7 cellular contexts compared by ENCODE assay signal in genomic region chr1:51616490-51616889, GRCh38. TPM values are rescaled to one million over a fixed set of nuclear protein-coding genes. Genes with fewer than 3 reads are reported as not detected.
A peak's percentile ranks its signal among the peaks of the same experiment; 100 is the strongest.
DNase-seq lines count a peak whose midpoint lies in the region; ATAC-seq, FAIRE-seq and TF ChIP-seq lines count a peak whose summit lies in the region.

No MANE protein-coding gene starts in this region.

- H3K27me3 Mint-ChIP-seq in HFFc6 (ENCODE audit: insufficient read depth) = peaks cover 2% of the 10 kb centered on the region; the same call in 1 of the 2 replicates
- H3K27me3 Mint-ChIP-seq in activated T-helper 17 cell treated with anti-CD3 and anti-CD28 coated beads, Interleukin-2, amount 50 U/mL, for 72 hours = no peaks in the 10 kb centered on the region

- no peak for FAIRE-seq in kidney (lab: Jason Lieb, UNC)

- H3K36me3 ChIP-seq in kidney (ENCODE audit: control insufficient read depth in 1 of 2, insufficient read depth in 2 of 2, low read length in 2 of 2) (no peaks in the 10 kb centered on the region), stomach smooth muscle (ENCODE audit: control insufficient read depth in 2 of 2, insufficient read depth in 2 of 2, low read length in 2 of 2) (no peaks in the 10 kb centered on the region)

- intact Hi-C loops in kidney (cut with DNase I) = no loop called here

- no peak overlapping the region for H3K27ac Mint-ChIP-seq in HFFc6
- H3K27ac Mint-ChIP-seq in activated T-helper 17 cell treated with anti-CD3 and anti-CD28 coated beads, Interleukin-2, amount 50 U/mL, for 72 hours = no peak overlapping the region

- peaks cover 69% of the 10 kb centered on the region for H3K4me1 Mint-ChIP-seq in HFFc6 (ENCODE audit: low read depth)
- H3K4me1 Mint-ChIP-seq in activated T-helper 17 cell treated with anti-CD3 and anti-CD28 coated beads, Interleukin-2, amount 50 U/mL, for 72 hours = peaks cover 19% of the 10 kb centered on the region

- no peaks in the 10 kb centered on the region for H3K27me3 ChIP-seq in stomach smooth muscle (ENCODE audit: control insufficient read depth in 1 of 2, insufficient read depth in 2 of 2, low read length in 2 of 2)

- H3K4me3 ChIP-seq in kidney (ENCODE audit: low read length in 2 of 2) (peak overlapping the region; percentile 64 to 98), stomach smooth muscle (ENCODE audit: low read length in 2 of 2) (peak overlapping the region; percentile 88 to 97)

- no peak for ATAC-seq in activated T-helper 17 cell treated with anti-CD3 and anti-CD28 coated beads, Interleukin-2, amount 50 U/mL, for 72 hours (replicated peaks)
- ATAC-seq in GM21447 (IDR thresholded peaks at IDR 0.05; ENCODE audit: unreplicated experiment) (no peak), GM21390 (IDR thresholded peaks at IDR 0.05; ENCODE audit: unreplicated experiment) (no peak)

- H3K9me3 ChIP-seq in kidney (ENCODE audit: control insufficient read depth in 1 of 2, low read length in 2 of 2) (no peaks in the 10 kb centered on the region), stomach smooth muscle (ENCODE audit: control insufficient read depth in 2 of 2, low read length in 2 of 2) (no peaks in the 10 kb centered on the region)

- peaks cover 5% of the 10 kb centered on the region for H3K36me3 Mint-ChIP-seq in HFFc6 (ENCODE audit: low read depth)
- peaks cover 4% of the 10 kb centered on the region for H3K36me3 Mint-ChIP-seq in activated T-helper 17 cell treated with anti-CD3 and anti-CD28 coated beads, Interleukin-2, amount 50 U/mL, for 72 hours (ENCODE audit: low read depth)

- peaks cover 17% of the 10 kb centered on the region in 2 donors for H3K4me1 ChIP-seq in kidney (ENCODE audit: control insufficient read depth in 1 of 2, insufficient read depth in 1 of 2, low read depth in 1 of 2, low read length in 2 of 2)
- H3K4me1 ChIP-seq in stomach smooth muscle (ENCODE audit: control insufficient read depth, insufficient read depth, low read length) = peaks cover 10% of the 10 kb centered on the region

- H3K9ac ChIP-seq in kidney (ENCODE audit: low read length in 2 of 2) (no peak overlapping the region), stomach smooth muscle (ENCODE audit: low read length in 2 of 2) (no peak overlapping the region)

- no peak for TF ChIP-seq CTCF in HFFc6 (IDR thresholded peaks at IDR 0.05)
- TF ChIP-seq CTCF in kidney (IDR thresholded peaks at IDR 0.05; ENCODE audit: borderline replicate concordance, extremely low read depth, insufficient read depth) = no peak

- H3K27ac ChIP-seq in kidney (ENCODE audit: low read depth in 2 of 2, low read length in 2 of 2) = no peak overlapping the region
- no peak overlapping the region for H3K27ac ChIP-seq in stomach smooth muscle (ENCODE audit: low read length)

- DNase-seq in HFFc6 (no peak), kidney (no peak), KBM-7 (no peak)

- H3K9me3 Mint-ChIP-seq in HFFc6 = no peaks in the 10 kb centered on the region
- no peaks in the 10 kb centered on the region for H3K9me3 Mint-ChIP-seq in activated T-helper 17 cell treated with anti-CD3 and anti-CD28 coated beads, Interleukin-2, amount 50 U/mL, for 72 hours

- in situ Hi-C loops in KBM-7 (cut with MboI; ENCODE audit: low pct_unique_long_range_greater_than_20kb, low sequenced_read_pairs) = no loop called here

- H3K4me3 Mint-ChIP-seq in HFFc6 = peak overlapping the region; percentile 38; the same call in 1 of the 2 replicates
- H3K4me3 Mint-ChIP-seq in activated T-helper 17 cell treated with anti-CD3 and anti-CD28 coated beads, Interleukin-2, amount 50 U/mL, for 72 hours = peak overlapping the region; percentile 95

RNA-seq across cellular contexts. Expression of gene OSBPL9, which starts 0.4 kb away (rescaled TPM):
- 10 to 100 TPM; 39.8 to 54.2 (median 44.8) TPM for total RNA-seq in HFFc6 (2021; fragmentation: NEBNext Ultra II Directional; extraction: Animal tissue kit (Norgen Biotek cat#: 25700))
- total RNA-seq in activated T-helper 17 cell treated with anti-CD3 and anti-CD28 coated beads, Interleukin-2, amount 50 U/mL, for 72 hours = 10 to 100 TPM; 42.9 to 47.6 TPM
- total RNA-seq in kidney = 76.6 TPM
- polyA plus RNA-seq in kidney (ENCODE audit: insufficient read depth, low read depth, low replicate concordance) = 73.2 TPM
